ENCODE assay signal across 9 cellular contexts in genomic region chr12:25463005-25463404, GRCh38.
"Had no signal": no experiment of that assay in that cellular context is flagged by ENCODE, and none has a peak within 500 bp of the region (broad histone marks: within the 10 kb centered on the region; RNA-seq: fewer than 3 reads in every experiment).

No MANE protein-coding gene starts in this region.

- H3K36me3 ChIP-seq: HAP-1 had no signal

- H3K27ac ChIP-seq: HL-60 had no signal

- H3K4me3 Mint-ChIP-seq: HFFc6 had no signal

- H3K27ac Mint-ChIP-seq: HFFc6 had no signal

- DNase-seq: GOT3, H7, HFFc6, IMR-90, KG1 had no signal

- H3K4me3 ChIP-seq: HAP-1, K562 had no signal

- ATAC-seq: HCT116, K562 had no signal

- H3K4me1 ChIP-seq: HAP-1 had no signal
